Comparison of ENCODE assay signal across 27 cellular contexts in genomic region chr4:7350396-7350795, GRCh38.
"Had no signal": no experiment of that assay in that cellular context is flagged by ENCODE, and none has a peak within 500 bp of the region (broad histone marks: within the 10 kb centered on the region; RNA-seq: fewer than 3 reads in every experiment).

No MANE protein-coding gene starts in this region.

- H3K27me3 ChIP-seq: gastroesophageal sphincter, heart left ventricle, hepatocyte, left lung, tibial nerve, upper lobe of left lung had no signal

- H3K9me3 ChIP-seq: thoracic aorta had no signal

- ATAC-seq: esophagus mucosa; gastroesophageal sphincter; heart left ventricle; left cardiac atrium; left lung; mucosa of descending colon; natural killer cell treated with Interleukin-12 subunit alpha and Interleukin-12 subunit beta and Interleukin-15 and Interleukin-18, amount 100 ng/mL, for 72 hours; sciatic nerve had no signal

- DNase-seq: effector CD8-positive, alpha-beta T cell; endodermal cell; foreskin fibroblast; kidney; left cardiac atrium; left lung; mesenchymal stem cell; mucosa of descending colon; naive B cell; stimulated activated CD4-positive, alpha-beta T cell treated with anti-CD3 and anti-CD28 coated beads, Interleukin-12 subunit alpha, Interleukin-12 subunit beta, amount 100 ng/mL, for 4 hours; stimulated activated CD4-positive, alpha-beta T cell treated with anti-CD3 and anti-CD28 coated beads, Interleukin-2, amount 100 ng/mL, for 24 hours; stimulated activated CD4-positive, alpha-beta T cell treated with anti-CD3 and anti-CD28 coated beads, Interleukin-4, amount 100 ng/mL, for 24 hours; stimulated activated naive CD4-positive, alpha-beta T cell treated with Interleukin-2 at 50 U/mL for 16 hours; stomach; upper lobe of left lung had no signal

- H3K27ac ChIP-seq: epithelial cell of prostate, gastroesophageal sphincter, heart left ventricle, hepatocyte, left lung, parathyroid adenoma, stomach, thoracic aorta, tibial nerve, upper lobe of left lung had no signal

- H3K4me3 ChIP-seq: gastroesophageal sphincter, heart left ventricle, hepatocyte, left lung, lung, mucosa of descending colon, smooth muscle cell, stomach, thoracic aorta, tibial nerve, upper lobe of left lung had no signal

- H3K36me3 ChIP-seq: gastroesophageal sphincter, heart left ventricle, left lung, stomach, thoracic aorta, tibial nerve, upper lobe of left lung had no signal

- H3K4me1 ChIP-seq: gastroesophageal sphincter, heart left ventricle, left lung, parathyroid adenoma, stomach had no signal
